Comparison of ENCODE assay signal across 2 cellular contexts in genomic region chr22:43435851-43436535, GRCh38.
TF ChIP-seq lines count a peak whose summit lies in the region.

No MANE protein-coding gene starts in this region.

TF ChIP-seq in GM23338, 12 proteins besides CTCF, POLR2A, EP300 and RAD21:
- TF ChIP-seq, protein P1, sequence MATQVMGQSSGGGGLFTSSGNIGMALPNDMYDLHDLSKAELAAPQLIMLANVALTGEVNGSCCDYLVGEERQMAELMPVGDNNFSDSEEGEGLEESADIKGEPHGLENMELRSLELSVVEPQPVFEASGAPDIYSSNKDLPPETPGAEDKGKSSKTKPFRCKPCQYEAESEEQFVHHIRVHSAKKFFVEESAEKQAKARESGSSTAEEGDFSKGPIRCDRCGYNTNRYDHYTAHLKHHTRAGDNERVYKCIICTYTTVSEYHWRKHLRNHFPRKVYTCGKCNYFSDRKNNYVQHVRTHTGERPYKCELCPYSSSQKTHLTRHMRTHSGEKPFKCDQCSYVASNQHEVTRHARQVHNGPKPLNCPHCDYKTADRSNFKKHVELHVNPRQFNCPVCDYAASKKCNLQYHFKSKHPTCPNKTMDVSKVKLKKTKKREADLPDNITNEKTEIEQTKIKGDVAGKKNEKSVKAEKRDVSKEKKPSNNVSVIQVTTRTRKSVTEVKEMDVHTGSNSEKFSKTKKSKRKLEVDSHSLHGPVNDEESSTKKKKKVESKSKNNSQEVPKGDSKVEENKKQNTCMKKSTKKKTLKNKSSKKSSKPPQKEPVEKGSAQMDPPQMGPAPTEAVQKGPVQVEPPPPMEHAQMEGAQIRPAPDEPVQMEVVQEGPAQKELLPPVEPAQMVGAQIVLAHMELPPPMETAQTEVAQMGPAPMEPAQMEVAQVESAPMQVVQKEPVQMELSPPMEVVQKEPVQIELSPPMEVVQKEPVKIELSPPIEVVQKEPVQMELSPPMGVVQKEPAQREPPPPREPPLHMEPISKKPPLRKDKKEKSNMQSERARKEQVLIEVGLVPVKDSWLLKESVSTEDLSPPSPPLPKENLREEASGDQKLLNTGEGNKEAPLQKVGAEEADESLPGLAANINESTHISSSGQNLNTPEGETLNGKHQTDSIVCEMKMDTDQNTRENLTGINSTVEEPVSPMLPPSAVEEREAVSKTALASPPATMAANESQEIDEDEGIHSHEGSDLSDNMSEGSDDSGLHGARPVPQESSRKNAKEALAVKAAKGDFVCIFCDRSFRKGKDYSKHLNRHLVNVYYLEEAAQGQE (IDR thresholded peaks at IDR 0.05; ENCODE audit: unreplicated experiment): no peak
- no peak for TF ChIP-seq POLR2AphosphoS5 (IDR thresholded peaks at IDR 0.05; ENCODE audit: low read depth)
- no peak for TF ChIP-seq STAT1 (IDR thresholded peaks at IDR 0.05; ENCODE audit: unreplicated experiment)
- TF ChIP-seq CREB1 (CRISPR knock-in tag; IDR thresholded peaks at IDR 0.05; ENCODE audit: low read depth): no peak
- no peak for TF ChIP-seq ZNF114 (CRISPR knock-in tag; IDR thresholded peaks at IDR 0.05)
- TF ChIP-seq ZNF331 (CRISPR knock-in tag; IDR thresholded peaks at IDR 0.05; ENCODE audit: low read depth): no peak
- no peak for TF ChIP-seq NANOG (IDR thresholded peaks at IDR 0.05; ENCODE audit: borderline replicate concordance)
- no peak for TF ChIP-seq JUNB (IDR thresholded peaks at IDR 0.05; ENCODE audit: unreplicated experiment)
- TF ChIP-seq EZH2 (IDR thresholded peaks at IDR 0.05; ENCODE audit: low read depth, unreplicated experiment): no peak
- no peak for TF ChIP-seq ZNF462 (CRISPR knock-in tag; IDR thresholded peaks at IDR 0.05)
- TF ChIP-seq, protein P2, sequence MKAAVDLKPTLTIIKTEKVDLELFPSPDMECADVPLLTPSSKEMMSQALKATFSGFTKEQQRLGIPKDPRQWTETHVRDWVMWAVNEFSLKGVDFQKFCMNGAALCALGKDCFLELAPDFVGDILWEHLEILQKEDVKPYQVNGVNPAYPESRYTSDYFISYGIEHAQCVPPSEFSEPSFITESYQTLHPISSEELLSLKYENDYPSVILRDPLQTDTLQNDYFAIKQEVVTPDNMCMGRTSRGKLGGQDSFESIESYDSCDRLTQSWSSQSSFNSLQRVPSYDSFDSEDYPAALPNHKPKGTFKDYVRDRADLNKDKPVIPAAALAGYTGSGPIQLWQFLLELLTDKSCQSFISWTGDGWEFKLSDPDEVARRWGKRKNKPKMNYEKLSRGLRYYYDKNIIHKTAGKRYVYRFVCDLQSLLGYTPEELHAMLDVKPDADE (IDR thresholded peaks at IDR 0.05): no peak
- no peak for TF ChIP-seq EZH2phosphoT487 (IDR thresholded peaks at IDR 0.05; ENCODE audit: unreplicated experiment)

TF ChIP-seq in HepG2, 621 proteins besides CTCF, POLR2A, EP300 and RAD21 (continues in another document):
- peak; percentile 30; the same call in 1 of the 2 replicates for TF ChIP-seq ZFY (CRISPR knock-in tag; IDR thresholded peaks at IDR 0.05)
- no peak for TF ChIP-seq HMG20A (CRISPR knock-in tag; IDR thresholded peaks at IDR 0.05; ENCODE audit: borderline replicate concordance)
- TF ChIP-seq ZNF205 (CRISPR knock-in tag; IDR thresholded peaks at IDR 0.05): no peak
- no peak for TF ChIP-seq ZNF713 (CRISPR knock-in tag; IDR thresholded peaks at IDR 0.05)
- TF ChIP-seq AHDC1 (CRISPR knock-in tag; IDR thresholded peaks at IDR 0.05; ENCODE audit: borderline replicate concordance): no peak
- TF ChIP-seq KMT2B (CRISPR knock-in tag; IDR thresholded peaks at IDR 0.05): no peak
- no peak for TF ChIP-seq GATA4 (IDR thresholded peaks at IDR 0.05; ENCODE audit: borderline replicate concordance, low read depth)
- TF ChIP-seq ZIK1 (CRISPR knock-in tag; IDR thresholded peaks at IDR 0.05; ENCODE audit: borderline replicate concordance, low read depth): no peak
- no peak for TF ChIP-seq NKX3-1 (CRISPR knock-in tag; IDR thresholded peaks at IDR 0.05)
- TF ChIP-seq ZNF547 (CRISPR knock-in tag; IDR thresholded peaks at IDR 0.05): no peak
- no peak for TF ChIP-seq RARA (CRISPR knock-in tag; IDR thresholded peaks at IDR 0.05)
- no peak for TF ChIP-seq PCBP2 (optimal IDR thresholded peaks at IDR 0.05; ENCODE audit: low read depth, low read length, poor library complexity, severe bottlenecking)
- TF ChIP-seq ZFP36L1 (CRISPR knock-in tag; IDR thresholded peaks at IDR 0.05): no peak
- no peak for TF ChIP-seq HMGA1 (CRISPR knock-in tag; conservative IDR thresholded peaks at IDR 0.05)
- no peak for TF ChIP-seq TCF7L2 (IDR thresholded peaks at IDR 0.05; ENCODE audit: low read depth, low read length)
- TF ChIP-seq SAP130 (CRISPR knock-in tag; IDR thresholded peaks at IDR 0.05; ENCODE audit: low read depth): 0 out of 2 replicates have a peak, but pooled peaks have one; percentile 14
- TF ChIP-seq MTA1 (CRISPR knock-in tag; IDR thresholded peaks at IDR 0.05; ENCODE audit: borderline replicate concordance): no peak
- TF ChIP-seq TBX2 (CRISPR knock-in tag; IDR thresholded peaks at IDR 0.05; ENCODE audit: borderline replicate concordance): no peak
- no peak for TF ChIP-seq ZSCAN5A (CRISPR knock-in tag; IDR thresholded peaks at IDR 0.05; ENCODE audit: borderline replicate concordance)
- no peak for TF ChIP-seq ZNF775 (CRISPR knock-in tag; IDR thresholded peaks at IDR 0.05; ENCODE audit: borderline replicate concordance)
- TF ChIP-seq ZFP82 (CRISPR knock-in tag; IDR thresholded peaks at IDR 0.05; ENCODE audit: borderline replicate concordance): no peak
- no peak for TF ChIP-seq ZNF704 (CRISPR knock-in tag; IDR thresholded peaks at IDR 0.05; ENCODE audit: borderline replicate concordance)
- TF ChIP-seq, protein P3, sequence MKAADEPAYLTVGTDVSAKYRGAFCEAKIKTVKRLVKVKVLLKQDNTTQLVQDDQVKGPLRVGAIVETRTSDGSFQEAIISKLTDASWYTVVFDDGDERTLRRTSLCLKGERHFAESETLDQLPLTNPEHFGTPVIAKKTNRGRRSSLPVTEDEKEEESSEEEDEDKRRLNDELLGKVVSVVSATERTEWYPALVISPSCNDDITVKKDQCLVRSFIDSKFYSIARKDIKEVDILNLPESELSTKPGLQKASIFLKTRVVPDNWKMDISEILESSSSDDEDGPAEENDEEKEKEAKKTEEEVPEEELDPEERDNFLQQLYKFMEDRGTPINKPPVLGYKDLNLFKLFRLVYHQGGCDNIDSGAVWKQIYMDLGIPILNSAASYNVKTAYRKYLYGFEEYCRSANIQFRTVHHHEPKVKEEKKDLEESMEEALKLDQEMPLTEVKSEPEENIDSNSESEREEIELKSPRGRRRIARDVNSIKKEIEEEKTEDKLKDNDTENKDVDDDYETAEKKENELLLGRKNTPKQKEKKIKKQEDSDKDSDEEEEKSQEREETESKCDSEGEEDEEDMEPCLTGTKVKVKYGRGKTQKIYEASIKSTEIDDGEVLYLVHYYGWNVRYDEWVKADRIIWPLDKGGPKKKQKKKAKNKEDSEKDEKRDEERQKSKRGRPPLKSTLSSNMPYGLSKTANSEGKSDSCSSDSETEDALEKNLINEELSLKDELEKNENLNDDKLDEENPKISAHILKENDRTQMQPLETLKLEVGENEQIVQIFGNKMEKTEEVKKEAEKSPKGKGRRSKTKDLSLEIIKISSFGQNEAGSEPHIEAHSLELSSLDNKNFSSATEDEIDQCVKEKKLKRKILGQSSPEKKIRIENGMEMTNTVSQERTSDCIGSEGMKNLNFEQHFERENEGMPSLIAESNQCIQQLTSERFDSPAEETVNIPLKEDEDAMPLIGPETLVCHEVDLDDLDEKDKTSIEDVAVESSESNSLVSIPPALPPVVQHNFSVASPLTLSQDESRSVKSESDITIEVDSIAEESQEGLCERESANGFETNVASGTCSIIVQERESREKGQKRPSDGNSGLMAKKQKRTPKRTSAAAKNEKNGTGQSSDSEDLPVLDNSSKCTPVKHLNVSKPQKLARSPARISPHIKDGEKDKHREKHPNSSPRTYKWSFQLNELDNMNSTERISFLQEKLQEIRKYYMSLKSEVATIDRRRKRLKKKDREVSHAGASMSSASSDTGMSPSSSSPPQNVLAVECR (CRISPR knock-in tag; IDR thresholded peaks at IDR 0.05; ENCODE audit: borderline replicate concordance): no peak
- TF ChIP-seq ARNTL (CRISPR knock-in tag; IDR thresholded peaks at IDR 0.05): no peak
- TF ChIP-seq ZNF20 (CRISPR knock-in tag; IDR thresholded peaks at IDR 0.05): no peak
- TF ChIP-seq SIX1 (CRISPR knock-in tag; IDR thresholded peaks at IDR 0.05; ENCODE audit: borderline replicate concordance): no peak
- TF ChIP-seq ZSCAN22 (CRISPR knock-in tag; IDR thresholded peaks at IDR 0.05): no peak
- no peak for TF ChIP-seq HOXA7 (CRISPR knock-in tag; IDR thresholded peaks at IDR 0.05)
- TF ChIP-seq PLRG1 (conservative IDR thresholded peaks at IDR 0.05): no peak
- no peak for TF ChIP-seq MIXL1 (CRISPR knock-in tag; IDR thresholded peaks at IDR 0.05)
